In the genomic region with DNA sequence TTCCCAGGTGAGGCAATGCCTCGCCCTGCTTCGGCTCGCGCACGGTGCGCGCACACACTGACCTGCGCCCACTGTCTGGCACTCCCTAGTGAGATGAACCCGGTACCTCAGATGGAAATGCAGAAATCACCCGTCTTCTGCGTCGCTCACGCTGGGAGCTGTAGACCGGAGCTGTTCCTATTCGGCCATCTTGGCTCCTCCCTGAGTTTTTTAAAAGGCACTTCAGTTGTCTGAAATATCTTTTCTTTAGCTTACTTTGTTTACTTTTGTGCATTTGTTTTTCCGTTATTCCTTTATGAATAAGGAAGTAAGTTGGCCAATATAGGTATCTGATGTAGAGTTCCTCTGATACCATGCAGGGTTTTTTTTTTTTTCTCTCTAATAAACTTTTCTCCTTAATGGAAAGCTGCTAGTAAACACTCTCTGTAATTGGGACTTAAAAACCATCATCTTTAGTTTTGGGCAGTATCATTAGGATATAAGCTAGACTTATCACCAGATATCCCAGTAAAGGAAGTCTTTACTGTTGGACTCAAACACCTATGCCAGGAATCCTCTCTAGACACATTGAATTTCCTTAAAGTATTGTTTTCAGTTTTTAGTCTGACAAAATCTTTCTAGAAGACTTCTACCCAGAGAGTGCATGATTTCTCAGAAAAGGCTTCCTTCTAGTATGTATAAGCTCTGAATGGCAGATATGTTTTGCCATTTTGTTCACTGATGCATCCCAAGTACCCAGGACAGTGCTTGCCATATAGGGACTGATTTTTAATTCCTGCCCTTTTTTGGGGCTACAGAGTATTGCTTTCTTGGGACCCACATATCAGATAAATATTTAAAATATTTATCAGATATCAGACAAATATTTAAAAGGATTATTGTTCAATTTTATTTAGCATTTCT, we compare ENCODE assay signal across 1 cellular context.
TF ChIP-seq lines count a peak whose summit lies in the region.

No MANE protein-coding gene starts in this region.

TF ChIP-seq in liver, 16 proteins besides CTCF, POLR2A, EP300 and RAD21 (continued from another document):
- TF ChIP-seq, protein P1, sequence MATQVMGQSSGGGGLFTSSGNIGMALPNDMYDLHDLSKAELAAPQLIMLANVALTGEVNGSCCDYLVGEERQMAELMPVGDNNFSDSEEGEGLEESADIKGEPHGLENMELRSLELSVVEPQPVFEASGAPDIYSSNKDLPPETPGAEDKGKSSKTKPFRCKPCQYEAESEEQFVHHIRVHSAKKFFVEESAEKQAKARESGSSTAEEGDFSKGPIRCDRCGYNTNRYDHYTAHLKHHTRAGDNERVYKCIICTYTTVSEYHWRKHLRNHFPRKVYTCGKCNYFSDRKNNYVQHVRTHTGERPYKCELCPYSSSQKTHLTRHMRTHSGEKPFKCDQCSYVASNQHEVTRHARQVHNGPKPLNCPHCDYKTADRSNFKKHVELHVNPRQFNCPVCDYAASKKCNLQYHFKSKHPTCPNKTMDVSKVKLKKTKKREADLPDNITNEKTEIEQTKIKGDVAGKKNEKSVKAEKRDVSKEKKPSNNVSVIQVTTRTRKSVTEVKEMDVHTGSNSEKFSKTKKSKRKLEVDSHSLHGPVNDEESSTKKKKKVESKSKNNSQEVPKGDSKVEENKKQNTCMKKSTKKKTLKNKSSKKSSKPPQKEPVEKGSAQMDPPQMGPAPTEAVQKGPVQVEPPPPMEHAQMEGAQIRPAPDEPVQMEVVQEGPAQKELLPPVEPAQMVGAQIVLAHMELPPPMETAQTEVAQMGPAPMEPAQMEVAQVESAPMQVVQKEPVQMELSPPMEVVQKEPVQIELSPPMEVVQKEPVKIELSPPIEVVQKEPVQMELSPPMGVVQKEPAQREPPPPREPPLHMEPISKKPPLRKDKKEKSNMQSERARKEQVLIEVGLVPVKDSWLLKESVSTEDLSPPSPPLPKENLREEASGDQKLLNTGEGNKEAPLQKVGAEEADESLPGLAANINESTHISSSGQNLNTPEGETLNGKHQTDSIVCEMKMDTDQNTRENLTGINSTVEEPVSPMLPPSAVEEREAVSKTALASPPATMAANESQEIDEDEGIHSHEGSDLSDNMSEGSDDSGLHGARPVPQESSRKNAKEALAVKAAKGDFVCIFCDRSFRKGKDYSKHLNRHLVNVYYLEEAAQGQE (IDR thresholded peaks at IDR 0.05): no peak
- TF ChIP-seq EGR1 (IDR thresholded peaks at IDR 0.05; ENCODE audit: low read depth in 2 of 2): no peak
- no peak for TF ChIP-seq HNF4A (conservative IDR thresholded peaks at IDR 0.05)
- no peak for TF ChIP-seq RXRA (IDR thresholded peaks at IDR 0.05)
